Comparison of ENCODE assay signal across 26 cellular contexts in the genomic region with DNA sequence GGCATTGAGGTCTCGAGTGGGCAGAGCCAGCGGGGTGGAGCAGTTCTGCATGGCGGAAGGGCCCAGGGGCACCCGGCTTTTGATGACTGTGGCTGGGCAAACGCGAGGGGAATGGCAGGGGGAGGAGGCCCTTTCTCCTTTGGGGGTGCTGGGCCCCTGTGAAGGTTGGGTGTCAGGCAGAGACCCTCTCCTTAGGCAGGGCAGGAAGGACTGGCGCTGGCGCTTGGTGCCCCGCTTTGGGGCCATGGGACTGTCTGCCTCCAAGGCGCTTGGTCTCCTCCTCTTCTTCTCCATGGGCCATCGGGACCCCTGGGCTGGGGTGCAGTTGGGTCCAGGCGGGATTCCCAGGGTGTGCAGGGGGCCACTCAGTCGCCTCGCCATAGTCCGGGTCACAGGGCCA. TPM values are rescaled to one million over a fixed set of nuclear protein-coding genes. Genes with fewer than 3 reads are reported as not detected.
DNase-seq lines count a peak whose midpoint lies in the region; ATAC-seq, FAIRE-seq and TF ChIP-seq lines count a peak whose summit lies in the region.
"Had no signal": no experiment of that assay in that cellular context is flagged by ENCODE, and none has a peak within 500 bp of the region (broad histone marks: within the 10 kb centered on the region; RNA-seq: fewer than 3 reads in every experiment).

No MANE protein-coding gene starts in this region.

- H3K27ac ChIP-seq in right cardiac atrium (ENCODE audit: low read length) (no peak overlapping the region), K562 (ENCODE audit: extremely low read depth, low read depth, low read length) (no peak overlapping the region), osteoblast (ENCODE audit: low read depth, low read length) (no peak overlapping the region), aorta (ENCODE audit: low read depth in 1 of 2, low read length in 2 of 2) (no peak overlapping the region)
- H3K27ac ChIP-seq: A549; BLaER1 treated with 17β-estradiol and CSF1 and Interleukin-3, amounts not matched to agents 10 nM and 100 nM; KMS-11 had no signal

- POLR2A ChIA-PET in K562 (lab: Yijun Ruan, JAX): no interaction called here

- H3K9me1 ChIP-seq in K562 (ENCODE audit: control insufficient read depth, insufficient read depth, low read length): no peaks in the 10 kb centered on the region

- no peak for TF ChIP-seq RAD21 in K562 (CRISPR knock-in tag; conservative IDR thresholded peaks at IDR 0.05 in 1 of 2, IDR thresholded peaks at IDR 0.05 in 1 of 2)

- H4K20me1 ChIP-seq in K562 (replicated peaks; ENCODE audit: control insufficient read depth, insufficient read depth, low read length) (peaks cover 9% of the 10 kb centered on the region), osteoblast (ENCODE audit: insufficient read depth, low read length) (no peaks in the 10 kb centered on the region)

- H3K4me2 ChIP-seq in K562 (ENCODE audit: insufficient read depth, low read length): no peak overlapping the region
- H3K4me2 ChIP-seq in osteoblast (ENCODE audit: insufficient read depth, low read length): no peak overlapping the region
- H3K4me2 ChIP-seq: A549, GM23338, KMS-11, SK-N-SH had no signal

- TF ChIP-seq POLR2A in K562 (conservative IDR thresholded peaks at IDR 0.05): no peak

- 97% methylated on average over 15 of the region's 15 CpGs for WGBS in right cardiac atrium
- WGBS in K562 (ENCODE audit: insufficient coverage, low coverage, missing lambda C conversion rate): 96% methylated on average over 12 of the region's 15 CpGs
- WGBS in aorta, 2 donors: 95 to 96% methylated on average over 11 to 15 of the region's 15 CpGs

- intact Hi-C loops in cardiac septum (cut with DNase I): loop anchor here (10.0 kb wide), 1 partner anchor 267 kb away; no protein-coding TSS in a partner anchor
- intact Hi-C loops in right cardiac atrium (cut with DNase I): loop anchor here in 2 of 4 donors (10.0 kb wide), 2 partner anchors 167 to 197 kb away; no protein-coding TSS in a partner anchor
- intact Hi-C loops in K562 (cut with micrococcal nuclease): no loop called here
- intact Hi-C loops in aorta (cut with DNase I): no loop called here

- DNase-seq in cardiac septum (ENCODE audit: low spot score) (peak; percentile 56), right cardiac atrium (no peak), K562 (ENCODE audit: extremely low read depth in 1 of 4, low spot score in 3 of 4) (no peak), osteoblast (ENCODE audit: insufficient read length, low spot score, missing footprints) (peak; percentile 37), aorta (peak; percentile 13 to 68), epidermal melanocyte (ENCODE audit: insufficient read length, low spot score) (no peak)
- DNase-seq: AML-193; CD4-positive, alpha-beta T cell; DMS53; IMR-90; NCI-H1048; NCI-H1417; NCI-H1694 treated with DMSO at 0.1 percent for 48 hours; NCI-H2081; NCI-H2227 treated with DMSO at 0.1 percent for 48 hours; NCI-H526 treated with DMSO at 0.1 percent for 48 hours; SK-N-SH had no signal

- H3K4me3 ChIP-seq in right cardiac atrium (ENCODE audit: low read length) (no peak overlapping the region), K562 (no peak overlapping the region), osteoblast (ENCODE audit: insufficient read depth, low read length) (no peak overlapping the region), aorta (ENCODE audit: low read length in 2 of 2) (no peak overlapping the region)
- H3K4me3 ChIP-seq: A549; BLaER1 treated with 17β-estradiol and CSF1 and Interleukin-3, amounts not matched to agents 10 nM and 100 nM; GM23338; HAP-1 had no signal

- H3K4me1 ChIP-seq in right cardiac atrium (ENCODE audit: control insufficient read depth, insufficient read depth, low read length) (no peaks in the 10 kb centered on the region), K562 (replicated peaks in 1 of 2; ENCODE audit: control insufficient read depth in 2 of 2, insufficient read depth in 2 of 2, low read length in 2 of 2) (0 out of 5 replicates have a peak, but pooled peaks cover 0 to 3% of the 10 kb centered on the region in 2 experiments), osteoblast (ENCODE audit: insufficient read depth, low read length) (no peaks in the 10 kb centered on the region), aorta (ENCODE audit: control insufficient read depth in 1 of 2, insufficient read depth in 2 of 2, low read length in 2 of 2) (no peaks in the 10 kb centered on the region)
- H3K4me1 ChIP-seq: A549, HAP-1 had no signal

- CTCF ChIA-PET in K562 (lab: Yijun Ruan, JAX; ENCODE audit: low intra/inter-chr PET ratio): no interaction called here

- in situ Hi-C loops in K562 (cut with MboI): no loop called here

- H3K9me3 ChIP-seq in right cardiac atrium (ENCODE audit: control insufficient read depth, low read length) (no peaks in the 10 kb centered on the region), K562 (replicated peaks; ENCODE audit: control insufficient read depth, insufficient read depth, low read depth, low read length) (no peaks in the 10 kb centered on the region), osteoblast (ENCODE audit: low read depth, low read length) (no peaks in the 10 kb centered on the region), aorta (ENCODE audit: control insufficient read depth, low read length) (no peaks in the 10 kb centered on the region)
- H3K9me3 ChIP-seq: A549; BLaER1 treated with 17β-estradiol and CSF1 and Interleukin-3, amounts not matched to agents 10 nM and 100 nM; HAP-1; SK-N-SH had no signal

- BruUV-seq in K562 (replicated peaks; lab: Mats Ljungman, UMichigan): no TSS peak

- TF ChIP-seq CTCF in K562 (IDR thresholded peaks at IDR 0.05 in 2 of 3, conservative IDR thresholded peaks at IDR 0.05 in 1 of 3; ENCODE audit: insufficient read depth in 2 of 3, low read depth in 1 of 3, low read length in 3 of 3) (no peak), osteoblast (IDR thresholded peaks at IDR 0.05; ENCODE audit: extremely low read depth, low read depth, low read length) (no peak)

- H2AFZ ChIP-seq in K562 (ENCODE audit: low read depth, low read length) (no peak overlapping the region), osteoblast (ENCODE audit: low read length) (no peak overlapping the region)
- H2AFZ ChIP-seq: GM23338 had no signal

- no peak overlapping the region for H3K9ac ChIP-seq in K562 (ENCODE audit: insufficient read depth in 1 of 2, low read depth in 2 of 2, low read length in 2 of 2)
- H3K9ac ChIP-seq: KMS-11, SK-N-SH had no signal

- no peak for FAIRE-seq in K562 (lab: Jason Lieb, UNC)
- FAIRE-seq: A549 had no signal

- no peak for TF ChIP-seq EP300 in K562 (IDR thresholded peaks at IDR 0.05; ENCODE audit: low read length)

- H3K79me2 ChIP-seq in K562 (ENCODE audit: control insufficient read depth, insufficient read depth, low read length) (no peaks in the 10 kb centered on the region), osteoblast (ENCODE audit: insufficient read depth, low read length) (no peaks in the 10 kb centered on the region)

- H3K27me3 ChIP-seq in right cardiac atrium (ENCODE audit: control insufficient read depth, insufficient read depth) (no peaks in the 10 kb centered on the region), K562 (ENCODE audit: control insufficient read depth in 2 of 2, insufficient read depth in 2 of 2, low read length in 2 of 2) (no peaks in the 10 kb centered on the region), osteoblast (ENCODE audit: insufficient read depth, low read length) (no peaks in the 10 kb centered on the region), aorta (ENCODE audit: control insufficient read depth in 1 of 2, insufficient read depth in 2 of 2, low read length in 1 of 2) (no peaks in the 10 kb centered on the region)
- H3K27me3 ChIP-seq: BLaER1 treated with 17β-estradiol and CSF1 and Interleukin-3, amounts not matched to agents 10 nM and 100 nM had no signal

- H3K36me3 ChIP-seq in K562 (ENCODE audit: control insufficient read depth, insufficient read depth, low read length): peaks cover 75% of the 10 kb centered on the region
- H3K36me3 ChIP-seq in osteoblast (ENCODE audit: insufficient read depth, low read length): peaks cover 47% of the 10 kb centered on the region
- no peaks in the 10 kb centered on the region for H3K36me3 ChIP-seq in aorta (ENCODE audit: control insufficient read depth in 1 of 2, insufficient read depth in 2 of 2, low read length in 1 of 2)

- ATAC-seq in right cardiac atrium (no peak), K562 (no peak), aorta (ENCODE audit: low FRiP score) (no peak), HG03095 (IDR thresholded peaks at IDR 0.05; ENCODE audit: unreplicated experiment) (no peak)
- ATAC-seq: A549, GM23338, Panc1 had no signal

RNA-seq across cellular contexts. Expression of a gene that starts 12.8 kb away (rescaled TPM):
- total RNA-seq in cardiac septum (7.0 TPM), right cardiac atrium (1 to 10 TPM; 4.6 to 8.3 (median 4.8) TPM), K562 (2014; rRNA removed) (0.36 and 2.1 TPM in 2 replicates), K562 (2014; rRNA removed; fragmentation: Illumina TruSeq; extraction: Trizol) (0.26 and 0.65 TPM in 2 replicates), K562 (2015; rRNA removed; fragmentation: Illumina TruSeq; extraction: Trizol) (0.07 and 0.45 TPM in 2 replicates), K562 (2021) (0.25 and 1.4 TPM in 2 replicates), osteoblast (under 0.01 TPM in 2 replicates), aorta (10 to 100 TPM in 1 of 2 donors, 1 to 10 TPM in 1; 2.3 to 17.6 TPM)
- polyA plus RNA-seq in right cardiac atrium (7.8 TPM), K562 (2011; rRNA removed) (0.54 and 0.61 TPM in 2 replicates), K562 (2014; fragmentation: Illumina TruSeq; extraction: Trizol) (0.58 and 0.96 TPM in 2 replicates), K562 (2014; fragmentation: Nextera tagmentation; extraction: Ambion mirVana) (under 1 TPM in 1 of 2 experiments, not detected in 1; 0.11 TPM), K562 (2014; rRNA removed) (0.35 and 0.90 TPM in 2 replicates), aorta (1 to 10 TPM; 1.4 to 7.9 TPM)
- total RNA-seq in K562 (2011; cell fraction: chromatin; rRNA removed; ENCODE audit: low replicate concordance): 1.1 and 2.2 TPM in 2 replicates
- 0.53 and 1.0 TPM in 2 replicates for total RNA-seq in K562 (2011; cell fraction: nucleolus; rRNA removed)
- 0.95 and 1.5 TPM in 2 replicates for total RNA-seq in K562 (2011; cell fraction: nucleoplasm; rRNA removed)
- polyA plus RNA-seq in K562 (2011; cell fraction: cytosol; rRNA removed): 0.55 and 0.64 TPM in 2 replicates
- polyA plus RNA-seq in K562 (2011; cell fraction: nucleus; rRNA removed): 0.91 and 1.0 TPM in 2 replicates
- polyA plus RNA-seq in K562 (2012): 0.85 and 3.1 TPM in 2 replicates
- polyA minus RNA-seq in K562 (2011; rRNA and poly(A)+ RNA removed): 0.03 and 0.56 TPM in 2 replicates
- not detected in 2 replicates for polyA minus RNA-seq in K562 (2011; cell fraction: cytosol; rRNA and poly(A)+ RNA removed)
- polyA minus RNA-seq in K562 (2011; cell fraction: nucleus; rRNA and poly(A)+ RNA removed): 0.22 and 0.27 TPM in 2 replicates
- total RNA-seq: CD4-positive, alpha-beta T cell; G401; OCI-LY7 had no signal

RNA-seq across cellular contexts. Expression of a gene that starts 19.4 kb away (rescaled TPM):
- total RNA-seq in cardiac septum: 0.13 TPM
- total RNA-seq in right cardiac atrium: 1 to 10 TPM in 3 of 4 donors, under 1 TPM in 1; 0.08 to 1.4 (median 1.1) TPM
- 0.25 TPM for polyA plus RNA-seq in right cardiac atrium
- total RNA-seq in K562 (2011; cell fraction: chromatin; rRNA removed; ENCODE audit: low replicate concordance): 142 and 262 TPM in 2 replicates
- 144 and 163 TPM in 2 replicates for total RNA-seq in K562 (2011; cell fraction: nucleolus; rRNA removed)
- 146 and 190 TPM in 2 replicates for total RNA-seq in K562 (2011; cell fraction: nucleoplasm; rRNA removed)
- 12.2 and 13.5 TPM in 2 replicates for total RNA-seq in K562 (2014; rRNA removed)
- total RNA-seq in K562 (2014; rRNA removed; fragmentation: Illumina TruSeq; extraction: Trizol): 5.6 and 8.4 TPM in 2 replicates
- total RNA-seq in K562 (2015; rRNA removed; fragmentation: Illumina TruSeq; extraction: Trizol): 13.2 and 13.7 TPM in 2 replicates
- total RNA-seq in K562 (2021): 39.5 and 42.8 TPM in 2 replicates
- polyA plus RNA-seq in K562 (2011; rRNA removed): 19.6 and 45.5 TPM in 2 replicates
- 23.9 TPM in 2 replicates for polyA plus RNA-seq in K562 (2011; cell fraction: cytosol; rRNA removed)
- 91.3 and 126 TPM in 2 replicates for polyA plus RNA-seq in K562 (2011; cell fraction: nucleus; rRNA removed)
- 15.1 and 19.2 TPM in 2 replicates for polyA plus RNA-seq in K562 (2012)
- 23.2 and 28.8 TPM in 2 replicates for polyA plus RNA-seq in K562 (2014; fragmentation: Illumina TruSeq; extraction: Trizol)
- polyA plus RNA-seq in K562 (2014; fragmentation: Nextera tagmentation; extraction: Ambion mirVana): 1 to 10 TPM; 2.0 to 3.0 TPM
- polyA plus RNA-seq in K562 (2014; rRNA removed): 32.2 and 42.7 TPM in 2 replicates
- 16.5 and 16.9 TPM in 2 replicates for polyA minus RNA-seq in K562 (2011; rRNA and poly(A)+ RNA removed)
- 15.9 and 24.5 TPM in 2 replicates for polyA minus RNA-seq in K562 (2011; cell fraction: cytosol; rRNA and poly(A)+ RNA removed)
- polyA minus RNA-seq in K562 (2011; cell fraction: nucleus; rRNA and poly(A)+ RNA removed): 31.2 and 36.0 TPM in 2 replicates
- 0.72 and 1.2 TPM in 2 replicates for total RNA-seq in osteoblast
- 1 to 10 TPM in 1 of 2 donors, under 1 TPM in 1; 0.16 to 1.7 TPM for total RNA-seq in aorta
- under 1 TPM in 1 of 2 donors, not detected in 1; 0.05 TPM for polyA plus RNA-seq in aorta

RNA-seq across cellular contexts. Expression of a gene that starts 28.9 kb away (rescaled TPM):
- 62.0 TPM for total RNA-seq in cardiac septum
- 10 to 100 TPM; 54.8 to 73.0 (median 59.5) TPM for total RNA-seq in right cardiac atrium
- 27.7 TPM for polyA plus RNA-seq in right cardiac atrium
- total RNA-seq in K562 (2011; cell fraction: chromatin; rRNA removed; ENCODE audit: low replicate concordance): 580 and 635 TPM in 2 replicates
- 198 and 214 TPM in 2 replicates for total RNA-seq in K562 (2011; cell fraction: nucleolus; rRNA removed)
- 312 and 334 TPM in 2 replicates for total RNA-seq in K562 (2011; cell fraction: nucleoplasm; rRNA removed)
- 191 and 208 TPM in 2 replicates for total RNA-seq in K562 (2014; rRNA removed)
- 233 and 253 TPM in 2 replicates for total RNA-seq in K562 (2014; rRNA removed; fragmentation: Illumina TruSeq; extraction: Trizol)
- 205 and 218 TPM in 2 replicates for total RNA-seq in K562 (2015; rRNA removed; fragmentation: Illumina TruSeq; extraction: Trizol)
- 234 and 245 TPM in 2 replicates for total RNA-seq in K562 (2021)
- 287 and 362 TPM in 2 replicates for polyA plus RNA-seq in K562 (2011; rRNA removed)
- polyA plus RNA-seq in K562 (2011; cell fraction: cytosol; rRNA removed): 202 and 205 TPM in 2 replicates
- polyA plus RNA-seq in K562 (2011; cell fraction: nucleus; rRNA removed): 245 and 269 TPM in 2 replicates
- polyA plus RNA-seq in K562 (2012): 126 and 176 TPM in 2 replicates
- 222 and 225 TPM in 2 replicates for polyA plus RNA-seq in K562 (2014; fragmentation: Illumina TruSeq; extraction: Trizol)
- polyA plus RNA-seq in K562 (2014; fragmentation: Nextera tagmentation; extraction: Ambion mirVana): 100 to 1,000 TPM in 1 of 2 experiments, 10 to 100 TPM in 1; 65.8 to 116 TPM
- polyA plus RNA-seq in K562 (2014; rRNA removed): 125 and 138 TPM in 2 replicates
- 919 and 1,083 TPM in 2 replicates for polyA minus RNA-seq in K562 (2011; rRNA and poly(A)+ RNA removed)
- 160 and 168 TPM in 2 replicates for polyA minus RNA-seq in K562 (2011; cell fraction: cytosol; rRNA and poly(A)+ RNA removed)
- 120 and 201 TPM in 2 replicates for polyA minus RNA-seq in K562 (2011; cell fraction: nucleus; rRNA and poly(A)+ RNA removed)
- total RNA-seq in osteoblast: 72.7 and 81.0 TPM in 2 replicates
- total RNA-seq in aorta: 10 to 100 TPM; 64.4 to 78.6 TPM
- polyA plus RNA-seq in aorta: 10 to 100 TPM; 17.8 to 37.7 TPM

RNA-seq across cellular contexts. Expression of a gene that starts 40.0 kb away (rescaled TPM):
- 0.97 TPM for total RNA-seq in cardiac septum
- total RNA-seq in right cardiac atrium: 1 to 10 TPM in 3 of 4 donors, under 1 TPM in 1; 0.81 to 1.7 (median 1.6) TPM
- 2.0 TPM for polyA plus RNA-seq in right cardiac atrium
- total RNA-seq in K562 (2011; cell fraction: chromatin; rRNA removed; ENCODE audit: low replicate concordance): not detected in 2 replicates
- total RNA-seq in K562 (2011; cell fraction: nucleolus; rRNA removed): 0.26 and 0.33 TPM in 2 replicates
- total RNA-seq in K562 (2011; cell fraction: nucleoplasm; rRNA removed): not detected in 2 replicates
- 0.09 TPM in 1 of 2 replicates, not detected in the other for total RNA-seq in K562 (2014; rRNA removed)
- total RNA-seq in K562 (2014; rRNA removed; fragmentation: Illumina TruSeq; extraction: Trizol): not detected in 2 replicates
- total RNA-seq in K562 (2015; rRNA removed; fragmentation: Illumina TruSeq; extraction: Trizol): not detected in 2 replicates
- not detected in 2 replicates for total RNA-seq in K562 (2021)
- 0.05 and 0.07 TPM in 2 replicates for polyA plus RNA-seq in K562 (2011; rRNA removed)
- polyA plus RNA-seq in K562 (2011; cell fraction: cytosol; rRNA removed): 0.04 and 0.39 TPM in 2 replicates
- not detected in 2 replicates for polyA plus RNA-seq in K562 (2011; cell fraction: nucleus; rRNA removed)
- polyA plus RNA-seq in K562 (2012): 0.13 and 0.29 TPM in 2 replicates
- polyA plus RNA-seq in K562 (2014; fragmentation: Illumina TruSeq; extraction: Trizol): not detected in 2 replicates
- not detected for polyA plus RNA-seq in K562 (2014; fragmentation: Nextera tagmentation; extraction: Ambion mirVana)
- polyA plus RNA-seq in K562 (2014; rRNA removed): 0.12 and 0.27 TPM in 2 replicates
- not detected in 2 replicates for polyA minus RNA-seq in K562 (2011; rRNA and poly(A)+ RNA removed)
- not detected in 2 replicates for polyA minus RNA-seq in K562 (2011; cell fraction: cytosol; rRNA and poly(A)+ RNA removed)
- polyA minus RNA-seq in K562 (2011; cell fraction: nucleus; rRNA and poly(A)+ RNA removed): not detected in 2 replicates
- under 0.01 TPM in 1 of 2 replicates, not detected in the other for total RNA-seq in osteoblast
- 1 to 10 TPM in 1 of 2 donors, not detected in 1; 1.3 TPM for total RNA-seq in aorta
- polyA plus RNA-seq in aorta: not detected
- total RNA-seq: CD4-positive, alpha-beta T cell; OCI-LY7 had no signal

Comparison
In these comparisons a context has a peak if more than half of its experiments do, and no peak if none do; other contexts are left out.
1. DNase-seq: peak in cardiac septum (single experiment), osteoblast (single experiment) and aorta (2 of 2); none in right cardiac atrium (0 of 3), K562 (0 of 4) and epidermal melanocyte (single experiment).